25 cellular contexts compared by ENCODE assay signal in genomic region chr1:119160435-119160834, GRCh38. TPM values are rescaled to one million over a fixed set of nuclear protein-coding genes. Genes with fewer than 3 reads are reported as not detected.
DNase-seq lines count a peak whose midpoint lies in the region; FAIRE-seq and TF ChIP-seq lines count a peak whose summit lies in the region.
"Had no signal": no experiment of that assay in that cellular context is flagged by ENCODE, and none has a peak within 500 bp of the region (broad histone marks: within the 10 kb centered on the region; RNA-seq: fewer than 3 reads in every experiment).

No MANE protein-coding gene starts in this region.

- no peak for FAIRE-seq in endothelial cell of umbilical vein (lab: Jason Lieb, UNC)

- H3K4me3 Mint-ChIP-seq in MCF 10A (ENCODE audit: unreplicated experiment) = no peak overlapping the region
- H3K4me3 Mint-ChIP-seq in mesothelial cell of epicardium = no peak overlapping the region
- H3K4me3 Mint-ChIP-seq: activated B cell treated with CpG ODN at 0.5 μM for 24 hours; activated naive CD4-positive, alpha-beta T cell treated with anti-CD3 and anti-CD28 coated beads for 36 hours; immature natural killer cell; stimulated activated naive CD8-positive, alpha-beta T cell treated with anti-CD3 and anti-CD28 coated beads, Interleukin-15, Interleukin-2, amounts not matched to agents 100 ng/mL and 50 ng/mL, for 24 hours had no signal

- POLR2A ChIA-PET in MCF 10A (lab: Yijun Ruan, JAX) (no interaction called here), endothelial cell of umbilical vein (lab: Charles Lee) (no interaction called here), SK-N-SH (lab: Yijun Ruan, JAX) (no interaction called here)

- no peak overlapping the region for H3K4me3 ChIP-seq in breast epithelium
- no peak overlapping the region for H3K4me3 ChIP-seq in endothelial cell of umbilical vein (replicated peaks in 1 of 3; ENCODE audit: insufficient read depth in 1 of 3, low read depth in 1 of 3, low read length in 3 of 3)
- no peak overlapping the region for H3K4me3 ChIP-seq in suprapubic skin
- no peak overlapping the region for H3K4me3 ChIP-seq in SK-N-SH (ENCODE audit: low read depth in 2 of 2, low read length in 1 of 2)
- H3K4me3 ChIP-seq: cardiac muscle cell, transverse colon had no signal

- no peaks in the 10 kb centered on the region for H3K9me3 ChIP-seq in breast epithelium
- no peaks in the 10 kb centered on the region for H3K9me3 ChIP-seq in endothelial cell of umbilical vein (replicated peaks; ENCODE audit: control insufficient read depth, insufficient read depth, low read length)
- H3K9me3 ChIP-seq in suprapubic skin = no peaks in the 10 kb centered on the region
- H3K9me3 ChIP-seq in SK-N-SH = no peaks in the 10 kb centered on the region
- H3K9me3 ChIP-seq: BE2C, transverse colon had no signal

- H3K4me1 Mint-ChIP-seq in MCF 10A (ENCODE audit: insufficient read depth, unreplicated experiment) (no peaks in the 10 kb centered on the region), mesothelial cell of epicardium (no peaks in the 10 kb centered on the region)
- H3K4me1 Mint-ChIP-seq: immature natural killer cell had no signal

- 78% methylated on average over 2 of the region's 2 CpGs for WGBS in suprapubic skin
- 95% methylated on average over 2 of the region's 2 CpGs for WGBS in SK-N-SH (ENCODE audit: low lambda C conversion rate)

- peaks cover 7% of the 10 kb centered on the region for H3K9me3 Mint-ChIP-seq in MCF 10A (ENCODE audit: unreplicated experiment)
- H3K9me3 Mint-ChIP-seq in mesothelial cell of epicardium = peaks cover 9% of the 10 kb centered on the region
- H3K9me3 Mint-ChIP-seq: activated B cell treated with CpG ODN at 0.5 μM for 24 hours had no signal

- no peaks in the 10 kb centered on the region for H3K79me2 ChIP-seq in endothelial cell of umbilical vein (ENCODE audit: control insufficient read depth, insufficient read depth, low read length)
- no peaks in the 10 kb centered on the region for H3K79me2 ChIP-seq in SK-N-SH (ENCODE audit: insufficient read depth)

- H3K9me2 ChIP-seq in SK-N-SH = no peaks in the 10 kb centered on the region

- no peaks in the 10 kb centered on the region for H4K20me1 ChIP-seq in endothelial cell of umbilical vein (replicated peaks; ENCODE audit: control insufficient read depth, extremely low read depth, insufficient read depth, low read length)
- no peaks in the 10 kb centered on the region for H4K20me1 ChIP-seq in SK-N-SH (ENCODE audit: insufficient read depth)

- H3K27me3 Mint-ChIP-seq in MCF 10A (ENCODE audit: insufficient read depth, unreplicated experiment) = no peaks in the 10 kb centered on the region
- no peaks in the 10 kb centered on the region for H3K27me3 Mint-ChIP-seq in mesothelial cell of epicardium (ENCODE audit: low read depth)
- H3K27me3 Mint-ChIP-seq: activated B cell treated with CpG ODN at 0.5 μM for 24 hours; stimulated activated naive CD8-positive, alpha-beta T cell treated with anti-CD3 and anti-CD28 coated beads, Interleukin-15, Interleukin-2, amounts not matched to agents 100 ng/mL and 50 ng/mL, for 24 hours had no signal

- H3K4me1 ChIP-seq in breast epithelium (no peaks in the 10 kb centered on the region), endothelial cell of umbilical vein (ENCODE audit: control insufficient read depth, extremely low read depth, insufficient read depth, low read length) (peaks cover 2% of the 10 kb centered on the region), suprapubic skin (no peaks in the 10 kb centered on the region), SK-N-SH (ENCODE audit: control insufficient read depth in 1 of 2, insufficient read depth in 2 of 2, low read depth in 1 of 2, low read length in 1 of 2) (no peaks in the 10 kb centered on the region)
- H3K4me1 ChIP-seq: BE2C, transverse colon had no signal

- DNase-seq in MCF 10A (ENCODE audit: unreplicated experiment) (no peak), breast epithelium (ENCODE audit: low spot score in 2 of 2) (no peak), endothelial cell of umbilical vein (ENCODE audit: low read depth, low spot score) (no peak), mesothelial cell of epicardium (ENCODE audit: low spot score in 2 of 2, unreplicated experiment in 2 of 2) (no peak), suprapubic skin (ENCODE audit: low spot score in 2 of 2) (no peak), substantia nigra (lab: John Stamatoyannopoulos, UW) (no peak), SK-N-SH (no peak), G401 (ENCODE audit: low spot score) (no peak)
- DNase-seq: activated B cell treated with CpG ODN at 0.5 μM for 24 hours; activated naive CD4-positive, alpha-beta T cell treated with anti-CD3 and anti-CD28 coated beads for 36 hours; BE2C; COR-L47; GF-D8; immature natural killer cell; Kasumi-1; NCI-H524; PC-3; SHP77 treated with DMSO at 0.1 percent for 48 hours; stimulated activated CD4-positive, alpha-beta T cell treated with anti-CD3 and anti-CD28 coated beads, Interleukin-15, amount 100 ng/mL, for 24 hours; SW 1271; T1000; transverse colon had no signal

- H2AFZ ChIP-seq in endothelial cell of umbilical vein (ENCODE audit: low read depth, low read length) = no peak overlapping the region
- no peak overlapping the region for H2AFZ ChIP-seq in SK-N-SH (ENCODE audit: low read depth)

- H3K9me1 ChIP-seq in endothelial cell of umbilical vein (replicated peaks; ENCODE audit: control insufficient read depth, extremely low read depth, insufficient read depth, low read length) = no peaks in the 10 kb centered on the region

- TF ChIP-seq POLR2A in breast epithelium (IDR thresholded peaks at IDR 0.05) (no peak), endothelial cell of umbilical vein (IDR thresholded peaks at IDR 0.05; ENCODE audit: low read depth, low read length) (no peak), suprapubic skin (IDR thresholded peaks at IDR 0.05) (no peak)

- dilution Hi-C loops in endothelial cell of umbilical vein (cut with MboI; ENCODE audit: extremely low pct_ligation_motif_present, low sequenced_read_pairs) = no loop called here

- BruUV-seq in MCF 10A (replicated peaks; lab: Mats Ljungman, UMichigan) (no TSS peak), endothelial cell of umbilical vein (replicated peaks; lab: Mats Ljungman, UMichigan) (no TSS peak)

- TF ChIP-seq CTCF in MCF 10A (IDR thresholded peaks at IDR 0.05; ENCODE audit: unreplicated experiment) = no peak
- TF ChIP-seq CTCF in breast epithelium (IDR thresholded peaks at IDR 0.05) = no peak
- TF ChIP-seq CTCF in endothelial cell of umbilical vein (IDR thresholded peaks at IDR 0.05; ENCODE audit: extremely low read depth in 1 of 2, insufficient read depth in 1 of 2, low read depth in 1 of 2, low read length in 2 of 2) = no peak
- TF ChIP-seq CTCF in mesothelial cell of epicardium (IDR thresholded peaks at IDR 0.05; ENCODE audit: unreplicated experiment) = no peak
- TF ChIP-seq CTCF in suprapubic skin (IDR thresholded peaks at IDR 0.05) = no peak
- no peak for TF ChIP-seq CTCF in SK-N-SH (IDR thresholded peaks at IDR 0.05)

- no peak overlapping the region for H3K9ac ChIP-seq in endothelial cell of umbilical vein (replicated peaks; ENCODE audit: extremely low read depth, insufficient read depth, low read length)
- no peak overlapping the region for H3K9ac ChIP-seq in SK-N-SH

- H3K4me2 ChIP-seq in endothelial cell of umbilical vein (ENCODE audit: insufficient read depth, low read length) = no peak overlapping the region
- H3K4me2 ChIP-seq in SK-N-SH = no peak overlapping the region

- in situ Hi-C loops in G401 (cut with HindIII; ENCODE audit: low sequenced_read_pairs) = no loop called here

- TF ChIP-seq EP300 in suprapubic skin (IDR thresholded peaks at IDR 0.05) (no peak), SK-N-SH (IDR thresholded peaks at IDR 0.05; ENCODE audit: borderline replicate concordance in 1 of 2, low read depth in 1 of 2, low read length in 1 of 2) (no peak)

- H3K36me3 ChIP-seq in breast epithelium (no peaks in the 10 kb centered on the region), endothelial cell of umbilical vein (ENCODE audit: control insufficient read depth in 2 of 2, extremely low read depth in 1 of 2, insufficient read depth in 2 of 2, low read length in 2 of 2) (peaks cover 0 to 2% of the 10 kb centered on the region in 2 experiments), suprapubic skin (peaks cover 32% of the 10 kb centered on the region), SK-N-SH (replicated peaks in 1 of 2; ENCODE audit: control insufficient read depth in 1 of 2, insufficient read depth in 2 of 2, low read length in 1 of 2) (peaks cover 0 to 6% of the 10 kb centered on the region in 2 experiments)

- TF ChIP-seq RAD21 in SK-N-SH (IDR thresholded peaks at IDR 0.05; ENCODE audit: low read length) = no peak

- intact Hi-C loops in MCF 10A (cut with micrococcal nuclease) = no loop called here
- intact Hi-C loops in breast epithelium (cut with DNase I; ENCODE audit: low total_unique reads) = no loop called here
- intact Hi-C loops in endothelial cell of umbilical vein (cut with micrococcal nuclease) = loop anchor here (2.0 kb wide), 1 partner anchor 20 kb away; the partner anchor contains the start of gene WARS2

- peaks cover 84% of the 10 kb centered on the region for H3K36me3 Mint-ChIP-seq in MCF 10A (ENCODE audit: insufficient read depth, unreplicated experiment)
- H3K36me3 Mint-ChIP-seq in mesothelial cell of epicardium = peaks cover 47% of the 10 kb centered on the region

- H3K27ac ChIP-seq in breast epithelium = peak overlapping the region in 1 of 2 donors; percentile 77
- H3K27ac ChIP-seq in endothelial cell of umbilical vein (ENCODE audit: insufficient read depth, low read depth, low read length) = peak overlapping the region; percentile 29
- peak overlapping the region; percentile 49 for H3K27ac ChIP-seq in suprapubic skin
- H3K27ac ChIP-seq in substantia nigra (ENCODE audit: low read depth, low read length, poor library complexity, severe bottlenecking) = no peak overlapping the region
- no peak overlapping the region for H3K27ac ChIP-seq in SK-N-SH (ENCODE audit: low read depth in 2 of 2, low read length in 1 of 2)
- H3K27ac ChIP-seq: 22Rv1, cardiac muscle cell had no signal

- CTCF ChIA-PET in MCF 10A (lab: Yijun Ruan, JAX) = interaction anchor here (0.5 to 0.6 kb wide), 3 partner anchors 11 to 21 kb away, joined by 3 read pairs; no protein-coding TSS in a partner anchor
- CTCF ChIA-PET in endothelial cell of umbilical vein (lab: Charles Lee) = interaction anchor here (1.2 to 1.4 kb wide), 2 partner anchors 12 to 115 kb away, joined by 3 read pairs; no protein-coding TSS in a partner anchor
- CTCF ChIA-PET in SK-N-SH (lab: Yijun Ruan, JAX) = no interaction called here

- peak overlapping the region; percentile 19 for H3K27ac Mint-ChIP-seq in MCF 10A (ENCODE audit: low read depth, unreplicated experiment)
- H3K27ac Mint-ChIP-seq in mesothelial cell of epicardium = peak overlapping the region; percentile 22
- H3K27ac Mint-ChIP-seq: activated B cell treated with CpG ODN at 0.5 μM for 24 hours; activated naive CD4-positive, alpha-beta T cell treated with anti-CD3 and anti-CD28 coated beads for 36 hours; immature natural killer cell; stimulated activated naive CD8-positive, alpha-beta T cell treated with anti-CD3 and anti-CD28 coated beads, Interleukin-15, Interleukin-2, amounts not matched to agents 100 ng/mL and 50 ng/mL, for 24 hours had no signal

- H3F3A ChIP-seq in SK-N-SH (replicated peaks; ENCODE audit: insufficient read depth) = no peaks in the 10 kb centered on the region

- H3K27me3 ChIP-seq in breast epithelium = no peaks in the 10 kb centered on the region
- H3K27me3 ChIP-seq in endothelial cell of umbilical vein (ENCODE audit: control insufficient read depth in 2 of 2, insufficient read depth in 2 of 2, low read length in 2 of 2) = no peaks in the 10 kb centered on the region
- no peaks in the 10 kb centered on the region for H3K27me3 ChIP-seq in suprapubic skin
- no peaks in the 10 kb centered on the region for H3K27me3 ChIP-seq in SK-N-SH (ENCODE audit: insufficient read depth)
- H3K27me3 ChIP-seq: BE2C, cardiac muscle cell, transverse colon had no signal

RNA-seq across cellular contexts. Expression of gene WARS2, which starts 20.0 kb away (rescaled TPM):
- total RNA-seq in MCF 10A (2022) (17.4 and 27.7 TPM in 2 replicates), breast epithelium (10 to 100 TPM; 21.1 to 26.2 (median 23.3) TPM), endothelial cell of umbilical vein (11.8 and 13.1 TPM in 2 replicates), mesothelial cell of epicardium (15.3 to 19.1 TPM (median 18.7 TPM) in 3 replicates), suprapubic skin (10 to 100 TPM; 13.3 to 28.1 (median 16.2) TPM)
- polyA plus RNA-seq in endothelial cell of umbilical vein (5.2 and 5.9 TPM in 2 replicates), SK-N-SH (2012; rRNA removed) (3.6 and 4.8 TPM in 2 replicates)
- 8.7 and 8.9 TPM in 2 replicates for polyA plus RNA-seq in endothelial cell of umbilical vein (2011; cell fraction: cytosol; rRNA removed)
- polyA plus RNA-seq in endothelial cell of umbilical vein (2011; cell fraction: nucleus; rRNA removed) = 10.8 and 12.0 TPM in 2 replicates
- 7.6 and 11.6 TPM in 2 replicates for polyA plus RNA-seq in endothelial cell of umbilical vein (2012)
- polyA minus RNA-seq in endothelial cell of umbilical vein = 13.0 and 14.4 TPM in 2 replicates
- 21.4 TPM for polyA minus RNA-seq in endothelial cell of umbilical vein (2011; cell fraction: cytosol; rRNA and poly(A)+ RNA removed)
- polyA minus RNA-seq in endothelial cell of umbilical vein (2011; cell fraction: nucleus; rRNA and poly(A)+ RNA removed) = 30.1 and 39.9 TPM in 2 replicates
- 5.1 TPM in 2 replicates for polyA plus RNA-seq in SK-N-SH (2012; cell fraction: cytosol; rRNA removed)
- 3.8 and 4.9 TPM in 2 replicates for polyA plus RNA-seq in SK-N-SH (2012; cell fraction: nucleus; rRNA removed)
- 15.5 and 16.4 TPM in 2 replicates for total RNA-seq in G401 (2014; rRNA removed; shearing (Covaris generic))

Comparison
In these comparisons a context has a peak if more than half of its experiments do, and no peak if none do; other contexts are left out.
1. H3K27ac ChIP-seq: peak in endothelial cell of umbilical vein (single experiment) and suprapubic skin (single experiment); none in substantia nigra (single experiment) and SK-N-SH (0 of 2).